13 cellular contexts compared by ENCODE assay signal in genomic region chr1:54227836-54228435, GRCh38. TPM values are rescaled to one million over a fixed set of nuclear protein-coding genes. Genes with fewer than 3 reads are reported as not detected.
DNase-seq lines count a peak whose midpoint lies in the region; ATAC-seq and TF ChIP-seq lines count a peak whose summit lies in the region.
"Had no signal": no experiment of that assay in that cellular context is flagged by ENCODE, and none has a peak within 500 bp of the region (broad histone marks: within the 10 kb centered on the region; RNA-seq: fewer than 3 reads in every experiment).

No MANE protein-coding gene starts in this region.

- H3K18ac ChIP-seq in H9 (ENCODE audit: insufficient read length, low read depth, low read length), result no peak overlapping the region

- H3K27ac Mint-ChIP-seq in H9, result peak overlapping the region in 2 of 3 experiments; percentile 44 to 53; a peak in 1 of 7 replicates
- H3K27ac Mint-ChIP-seq in naive thymus-derived CD4-positive, alpha-beta T cell, result peak overlapping the region in 7 of 9 donors; percentile 10 to 80 (median 38)

- H3K9ac ChIP-seq in BLaER1 treated with 17β-estradiol and CSF1 and Interleukin-3, amounts not matched to agents 10 nM and 100 nM, result peak overlapping the region in 5 of 11 experiments; percentile 21 to 41 (median 36); a peak in 5 of 22 replicates
- no peak overlapping the region for H3K9ac ChIP-seq in H9 (ENCODE audit: extremely low read depth, insufficient read length, low read length)

- DNase-seq in H9 (no peak), adrenal gland (peak in 3 of 7 donors; percentile 47 to 63 (median 57)), T-helper 1 cell (no peak), dermis blood vessel endothelial cell (no peak), NCI-H446 treated with DMSO at 0.1 percent for 48 hours (lab: John Stamatoyannopoulos, UW) (no peak)
- no peak for DNase-seq in naive thymus-derived CD4-positive, alpha-beta T cell
- no peak for DNase-seq in stimulated activated CD4-positive, alpha-beta T cell treated with anti-CD3 and anti-CD28 coated beads, Interleukin-4, amount 100 ng/mL, for 4 hours
- DNase-seq: DMS79; effector memory CD4-positive, alpha-beta T cell; NCI-H510A; stimulated activated CD4-positive, alpha-beta T cell treated with anti-CD3 and anti-CD28 coated beads, Interleukin-4, amount 100 ng/mL, for 24 hours had no signal

- H4K20me1 ChIP-seq in BLaER1 treated with 17β-estradiol and CSF1 and Interleukin-3, amounts not matched to agents 10 nM and 100 nM, result peaks cover 0 to 46% (median 3%) of the 10 kb centered on the region in 11 experiments; a peak in 7 of 22 replicates
- no peaks in the 10 kb centered on the region for H4K20me1 ChIP-seq in H9 (ENCODE audit: control insufficient read depth, insufficient read depth, insufficient read length)

- no peaks in the 10 kb centered on the region for H3K27me3 ChIP-seq in BLaER1 treated with 17β-estradiol and CSF1 and Interleukin-3, amounts not matched to agents 10 nM and 100 nM
- H3K27me3 ChIP-seq in H9 (ENCODE audit: insufficient read depth, low read length) (no peaks in the 10 kb centered on the region), adrenal gland (no peaks in the 10 kb centered on the region)
- no peaks in the 10 kb centered on the region for H3K27me3 ChIP-seq in naive thymus-derived CD4-positive, alpha-beta T cell (ENCODE audit: control insufficient read depth in 2 of 2, insufficient read depth in 2 of 2, low read length in 2 of 2)

- no peak overlapping the region for H3K14ac ChIP-seq in H9 (ENCODE audit: insufficient read depth, low read length)

- no peak for ATAC-seq in naive thymus-derived CD4-positive, alpha-beta T cell

- H3K27me3 Mint-ChIP-seq in H9 (ENCODE audit: low read depth), result no peaks in the 10 kb centered on the region
- H3K27me3 Mint-ChIP-seq in naive thymus-derived CD4-positive, alpha-beta T cell, result no peaks in the 10 kb centered on the region

- H3K79me1 ChIP-seq in H9 (ENCODE audit: insufficient read depth, low read depth, low read length, poor library complexity, severe bottlenecking), result no peaks in the 10 kb centered on the region

- H3K9me3 Mint-ChIP-seq in H9, result peaks cover 0 to under 1% of the 10 kb centered on the region in 2 experiments; a peak in 2 of 5 replicates
- H3K9me3 Mint-ChIP-seq in naive thymus-derived CD4-positive, alpha-beta T cell, result no peaks in the 10 kb centered on the region

- peaks cover 42 to 60% (median 51%) of the 10 kb centered on the region in 10 experiments for H3K4me1 ChIP-seq in BLaER1 treated with 17β-estradiol and CSF1 and Interleukin-3, amounts not matched to agents 10 nM and 100 nM
- no peaks in the 10 kb centered on the region for H3K4me1 ChIP-seq in H9 (ENCODE audit: insufficient read depth, low read length)
- H3K4me1 ChIP-seq in adrenal gland (replicated peaks in 1 of 2), result peaks cover 26 to 43% of the 10 kb centered on the region in 2 donors
- H3K4me1 ChIP-seq in naive thymus-derived CD4-positive, alpha-beta T cell (ENCODE audit: control insufficient read depth in 2 of 2, insufficient read depth in 2 of 2, low read length in 2 of 2), result peaks cover 0 to 5% of the 10 kb centered on the region in 2 donors

- no peak overlapping the region for H2AK5ac ChIP-seq in H9 (ENCODE audit: insufficient read length, low read length)

- no peak overlapping the region for H4K8ac ChIP-seq in H9 (replicated peaks; ENCODE audit: insufficient read length, low read depth, low read length)

- H2BK12ac ChIP-seq in H9 (ENCODE audit: insufficient read length, low read depth, low read length), result no peak overlapping the region

- no peak overlapping the region for H2BK20ac ChIP-seq in H9 (ENCODE audit: low read depth, low read length, poor library complexity, severe bottlenecking)

- TF ChIP-seq CTCF in H9 (conservative IDR thresholded peaks at IDR 0.05) (peak; percentile 41; the same call in 2 of the 3 replicates), adrenal gland (IDR thresholded peaks at IDR 0.05) (peak in 1 of 6 experiments; percentile 13)

- peaks cover 24 to 32% of the 10 kb centered on the region in 2 experiments for H3K4me1 Mint-ChIP-seq in H9
- peaks cover 0 to 24% (median 13%) of the 10 kb centered on the region in 7 donors for H3K4me1 Mint-ChIP-seq in naive thymus-derived CD4-positive, alpha-beta T cell

- peaks cover 11 to 50% (median 41%) of the 10 kb centered on the region in 3 experiments; a peak in 6 of 7 replicates for H3K36me3 Mint-ChIP-seq in H9 (ENCODE audit: insufficient read depth in 1 of 3, low read depth in 3 of 3)
- peaks cover 4 to 12% (median 9%) of the 10 kb centered on the region in 5 donors for H3K36me3 Mint-ChIP-seq in naive thymus-derived CD4-positive, alpha-beta T cell

- H3K4me2 ChIP-seq in BLaER1 treated with 17β-estradiol and CSF1 and Interleukin-3, amounts not matched to agents 10 nM and 100 nM, result peak overlapping the region in 8 of 11 experiments; percentile 23 to 76 (median 68); a peak in 12 of 22 replicates
- no peak overlapping the region for H3K4me2 ChIP-seq in H9 (ENCODE audit: insufficient read depth, insufficient read length, low read length)

- CTCF ChIA-PET in naive thymus-derived CD4-positive, alpha-beta T cell (lab: Charles Lee), result interaction anchor here (0.8 to 1.4 kb wide), 2 partner anchors 8 to 179 kb away, joined by 3 to 4 read pairs; no protein-coding TSS in a partner anchor

- intact Hi-C loops in adrenal gland (cut with DNase I), result no loop called here
- intact Hi-C loops in naive thymus-derived CD4-positive, alpha-beta T cell (cut with micrococcal nuclease), result no loop called here

- no peaks in the 10 kb centered on the region for H3K79me2 ChIP-seq in H9 (ENCODE audit: insufficient read depth, low read length)

- H3K23ac ChIP-seq in H9 (ENCODE audit: insufficient read length, low read depth, low read length), result no peak overlapping the region

- H3T11ph ChIP-seq in H9 (ENCODE audit: low read length), result no peak overlapping the region

- no peak overlapping the region for H3K4me3 ChIP-seq in BLaER1 treated with 17β-estradiol and CSF1 and Interleukin-3, amounts not matched to agents 10 nM and 100 nM
- H3K4me3 ChIP-seq in adrenal gland, result no peak overlapping the region
- no peak overlapping the region for H3K4me3 ChIP-seq in naive thymus-derived CD4-positive, alpha-beta T cell (ENCODE audit: low read length)
- H3K4me3 ChIP-seq: K562 had no signal

- H4K5ac ChIP-seq in H9 (ENCODE audit: insufficient read length, low read depth, low read length), result no peak overlapping the region

- POLR2A ChIA-PET in naive thymus-derived CD4-positive, alpha-beta T cell (lab: Charles Lee), result no interaction called here

- H3K27ac ChIP-seq in BLaER1 treated with 17β-estradiol and CSF1 and Interleukin-3, amounts not matched to agents 10 nM and 100 nM, result peak overlapping the region in 7 of 11 experiments; percentile 2 to 62 (median 51); a peak in 10 of 22 replicates
- H3K27ac ChIP-seq in H9 (ENCODE audit: insufficient read length, low read depth, low read length), result no peak overlapping the region
- peak overlapping the region; percentile 39 to 87 (median 83) for H3K27ac ChIP-seq in adrenal gland
- H3K27ac ChIP-seq in naive thymus-derived CD4-positive, alpha-beta T cell (ENCODE audit: low read depth, low read length), result no peak overlapping the region

- no peak for TF ChIP-seq POLR2A in adrenal gland (IDR thresholded peaks at IDR 0.05)

- no peaks in the 10 kb centered on the region for H3K23me2 ChIP-seq in H9 (ENCODE audit: insufficient read length, low read depth, low read length, poor library complexity, severe bottlenecking)

- no peak overlapping the region for H3K4me3 Mint-ChIP-seq in H9
- H3K4me3 Mint-ChIP-seq in naive thymus-derived CD4-positive, alpha-beta T cell, result no peak overlapping the region

- no peak overlapping the region for H2AFZ ChIP-seq in H9 (ENCODE audit: low read length)

- H2BK120ac ChIP-seq in H9 (ENCODE audit: low read depth, low read length, poor library complexity, severe bottlenecking), result no peak overlapping the region

- WGBS in H9 (ENCODE audit: extremely low coverage, insufficient read length, low lambda C conversion rate), result no CpG with 5 or more reads among the region's 21 CpGs
- WGBS in adrenal gland, 4 donors, result 52 to 68% (median 54%) methylated on average over 19 to 21 of the region's 21 CpGs

- no peak overlapping the region for H3K56ac ChIP-seq in H9 (ENCODE audit: insufficient read length, low read depth, low read length)

- H3K4ac ChIP-seq in H9 (ENCODE audit: low read depth, low read length), result no peak overlapping the region

- no peak overlapping the region for H4K91ac ChIP-seq in H9 (ENCODE audit: insufficient read length, low read depth, low read length)

- H2BK15ac ChIP-seq in H9 (ENCODE audit: low read depth, low read length), result no peak overlapping the region

- peaks cover 0 to 48% (median 28%) of the 10 kb centered on the region in 11 experiments; a peak in 18 of 22 replicates for H3K36me3 ChIP-seq in BLaER1 treated with 17β-estradiol and CSF1 and Interleukin-3, amounts not matched to agents 10 nM and 100 nM
- no peaks in the 10 kb centered on the region for H3K36me3 ChIP-seq in adrenal gland (replicated peaks in 1 of 2)
- H3K36me3 ChIP-seq in naive thymus-derived CD4-positive, alpha-beta T cell (ENCODE audit: control insufficient read depth in 2 of 3, insufficient read depth in 3 of 3, low read length in 3 of 3), result peaks cover 0 to 26% (median 0%) of the 10 kb centered on the region in 3 experiments

- no peak overlapping the region for H2BK5ac ChIP-seq in H9 (ENCODE audit: insufficient read length, low read length)

- H3K9me3 ChIP-seq in BLaER1 treated with 17β-estradiol and CSF1 and Interleukin-3, amounts not matched to agents 10 nM and 100 nM (replicated peaks in 1 of 11), result peaks cover 0 to 9% (median 0%) of the 10 kb centered on the region in 11 experiments; a peak in 5 of 22 replicates
- no peaks in the 10 kb centered on the region for H3K9me3 ChIP-seq in H9 (ENCODE audit: control insufficient read depth, low read depth, low read length)
- no peaks in the 10 kb centered on the region for H3K9me3 ChIP-seq in adrenal gland (replicated peaks in 1 of 3)
- no peaks in the 10 kb centered on the region for H3K9me3 ChIP-seq in naive thymus-derived CD4-positive, alpha-beta T cell (ENCODE audit: control insufficient read depth in 2 of 3, low read length in 3 of 3)

RNA-seq across cellular contexts. Expression of gene MRPL37, which starts 28.0 kb away (rescaled TPM):
- 123 and 125 TPM in 2 replicates for total RNA-seq in H9 (2021)
- total RNA-seq in adrenal gland, result 100 to 1,000 TPM in 7 of 8 donors, 10 to 100 TPM in 1; 75.4 to 160 (median 107) TPM
- polyA plus RNA-seq in adrenal gland, result 100 to 1,000 TPM in 1 of 3 donors, 10 to 100 TPM in 2; 24.9 to 174 (median 28.7) TPM
- 10 to 100 TPM; 25.4 to 86.7 (median 36.4) TPM for total RNA-seq in naive thymus-derived CD4-positive, alpha-beta T cell
- 10 to 100 TPM; 54.8 to 64.1 TPM for polyA plus RNA-seq in naive thymus-derived CD4-positive, alpha-beta T cell
- total RNA-seq in dermis blood vessel endothelial cell, result 47.5 and 61.2 TPM in 2 replicates

RNA-seq across cellular contexts. Expression of gene CYB5RL, which starts 28.1 kb away (rescaled TPM):
- total RNA-seq in H9 (2021), result 12.3 and 12.6 TPM in 2 replicates
- 10 to 100 TPM in 6 of 8 donors, 1 to 10 TPM in 2; 5.8 to 21.6 (median 13.7) TPM for total RNA-seq in adrenal gland
- 1 to 10 TPM; 2.7 to 6.7 (median 5.2) TPM for polyA plus RNA-seq in adrenal gland
- total RNA-seq in naive thymus-derived CD4-positive, alpha-beta T cell, result 10 to 100 TPM in 2 of 5 experiments, 1 to 10 TPM in 3; 5.1 to 13.5 (median 7.1) TPM
- 1 to 10 TPM; 3.4 to 3.6 TPM for polyA plus RNA-seq in naive thymus-derived CD4-positive, alpha-beta T cell
- total RNA-seq in dermis blood vessel endothelial cell, result 4.8 and 5.8 TPM in 2 replicates

Comparison
In these comparisons a context has a peak if more than half of its experiments do, and no peak if none do; other contexts are left out.
1. H3K27ac ChIP-seq: peak in BLaER1 treated with 17β-estradiol and CSF1 and Interleukin-3, amounts not matched to agents 10 nM and 100 nM (7 of 11) and adrenal gland (5 of 5); none in H9 (single experiment) and naive thymus-derived CD4-positive, alpha-beta T cell (single experiment).